Comparison of ENCODE assay signal across 10 cellular contexts in genomic region chr1:107572674-107573205, GRCh38.
A peak's percentile ranks its signal among the peaks of the same experiment; 100 is the strongest.
DNase-seq lines count a peak whose midpoint lies in the region; ATAC-seq and TF ChIP-seq lines count a peak whose summit lies in the region.
"Had no signal": no experiment of that assay in that cellular context is flagged by ENCODE, and none has a peak within 500 bp of the region (broad histone marks: within the 10 kb centered on the region; RNA-seq: fewer than 3 reads in every experiment).

No MANE protein-coding gene starts in this region.

- no peaks in the 10 kb centered on the region for H3K27me3 ChIP-seq in RWPE2 (ENCODE audit: insufficient read depth, poor library complexity, severe bottlenecking)
- H3K27me3 ChIP-seq in transverse colon: no peaks in the 10 kb centered on the region

- TF ChIP-seq POLR2A in transverse colon (IDR thresholded peaks at IDR 0.05): no peak

- no peaks in the 10 kb centered on the region for H3K36me3 ChIP-seq in RWPE2 (ENCODE audit: low read depth)
- H3K36me3 ChIP-seq in transverse colon: peaks cover 0 to 11% (median 0%) of the 10 kb centered on the region in 4 donors

- H3K4me3 ChIP-seq in RWPE2 (ENCODE audit: severe bottlenecking): no peak overlapping the region
- no peak overlapping the region for H3K4me3 ChIP-seq in fibroblast of villous mesenchyme (ENCODE audit: low read depth, low read length)
- H3K4me3 ChIP-seq in transverse colon: no peak overlapping the region

- no peak overlapping the region for H3K4me3 Mint-ChIP-seq in activated T-cell treated with anti-CD3 and anti-CD28 coated beads, Interleukin-2, amount 50 U/mL, for 4 hours
- no peak overlapping the region for H3K4me3 Mint-ChIP-seq in chondrocyte (ENCODE audit: unreplicated experiment)
- H3K4me3 Mint-ChIP-seq: neural crest cell had no signal

- H3K27ac ChIP-seq in RWPE2 (ENCODE audit: poor library complexity, severe bottlenecking) (peak overlapping the region; percentile 75), transverse colon (peak overlapping the region in 2 of 4 donors; percentile 39 to 64)

- intact Hi-C loops in transverse colon (cut with DNase I; ENCODE audit: low total_unique reads): no loop called here

- no peaks in the 10 kb centered on the region for H3K9me3 ChIP-seq in RWPE2 (ENCODE audit: severe bottlenecking)
- H3K9me3 ChIP-seq in transverse colon: no peaks in the 10 kb centered on the region

- H3K27ac Mint-ChIP-seq in chondrocyte (ENCODE audit: unreplicated experiment): no peak overlapping the region

- in situ Hi-C loops in transverse colon (cut with MboI; ENCODE audit: low pct_ligation_motif_present in 1 of 4, low pct_unique_long_range_greater_than_20kb in 1 of 4, low sequenced_read_pairs in 3 of 4): no loop called here

- WGBS in transverse colon (ENCODE audit: low coverage in 1 of 2), 2 donors: 40 to 56% methylated on average over 3 of the region's 3 CpGs

- H3K4me1 ChIP-seq in RWPE2 (ENCODE audit: insufficient read depth, poor library complexity, severe bottlenecking) (peaks cover 25% of the 10 kb centered on the region), transverse colon (peaks cover 0 to 9% (median 0%) of the 10 kb centered on the region in 4 donors)

- peak; percentile 55 for TF ChIP-seq EP300 in transverse colon (IDR thresholded peaks at IDR 0.05; ENCODE audit: low read depth)

- TF ChIP-seq CTCF in RWPE2 (IDR thresholded peaks at IDR 0.05; ENCODE audit: poor library complexity, severe bottlenecking) (no peak), fibroblast of villous mesenchyme (IDR thresholded peaks at IDR 0.05; ENCODE audit: insufficient read depth, low read depth, low read length) (no peak), transverse colon (IDR thresholded peaks at IDR 0.05) (no peak), chondrocyte (IDR thresholded peaks at IDR 0.05) (no peak)

- ATAC-seq in RWPE2 (ENCODE audit: low read depth): peak; percentile 96
- ATAC-seq in GM18868 (IDR thresholded peaks at IDR 0.05; ENCODE audit: unreplicated experiment): no peak
- ATAC-seq in activated T-cell treated with anti-CD3 and anti-CD28 coated beads, Interleukin-2, amount 50 U/mL, for 4 hours: no peak

- no peaks in the 10 kb centered on the region for H3K9me3 Mint-ChIP-seq in activated T-cell treated with anti-CD3 and anti-CD28 coated beads, Interleukin-2, amount 50 U/mL, for 4 hours
- peaks cover 6% of the 10 kb centered on the region for H3K9me3 Mint-ChIP-seq in chondrocyte (ENCODE audit: low read depth)

- no peaks in the 10 kb centered on the region for H3K27me3 Mint-ChIP-seq in activated T-cell treated with anti-CD3 and anti-CD28 coated beads, Interleukin-2, amount 50 U/mL, for 4 hours (ENCODE audit: low read depth)
- H3K27me3 Mint-ChIP-seq in chondrocyte (ENCODE audit: low read depth): no peaks in the 10 kb centered on the region

- DNase-seq in NCI-H1092 treated with DMSO at 0.1 percent for 48 hours (lab: John Stamatoyannopoulos, UW): peak; percentile 26
- no peak for DNase-seq in NCI-H1092 (lab: John Stamatoyannopoulos, UW)
- peak; percentile 60 for DNase-seq in RWPE2 (ENCODE audit: low spot score)
- peak; percentile 69 for DNase-seq in fibroblast of villous mesenchyme (ENCODE audit: low read depth)
- no peak for DNase-seq in transverse colon
- no peak for DNase-seq in activated T-cell treated with anti-CD3 and anti-CD28 coated beads, Interleukin-2, amount 50 U/mL, for 4 hours
- no peak for DNase-seq in chondrocyte (ENCODE audit: low spot score)
- DNase-seq: activated T-cell treated with anti-CD3 and anti-CD28 coated beads, Interleukin-2, amount 50 U/mL, for 48 hours had no signal

- no peaks in the 10 kb centered on the region for H3K4me1 Mint-ChIP-seq in activated T-cell treated with anti-CD3 and anti-CD28 coated beads, Interleukin-2, amount 50 U/mL, for 4 hours (ENCODE audit: low read depth)
- H3K4me1 Mint-ChIP-seq in chondrocyte (ENCODE audit: low read depth): peaks cover 4% of the 10 kb centered on the region
- H3K4me1 Mint-ChIP-seq: neural crest cell had no signal

- H3K36me3 Mint-ChIP-seq in activated T-cell treated with anti-CD3 and anti-CD28 coated beads, Interleukin-2, amount 50 U/mL, for 4 hours (ENCODE audit: insufficient read depth): peaks cover 10% of the 10 kb centered on the region
- H3K36me3 Mint-ChIP-seq in chondrocyte (ENCODE audit: low read depth): no peaks in the 10 kb centered on the region

Comparison
In these comparisons a context has a peak if more than half of its experiments do, and no peak if none do; other contexts are left out.
1. DNase-seq: peak in NCI-H1092 treated with DMSO at 0.1 percent for 48 hours (single experiment), RWPE2 (single experiment) and fibroblast of villous mesenchyme (single experiment); none in NCI-H1092 (single experiment), transverse colon (single experiment), activated T-cell treated with anti-CD3 and anti-CD28 coated beads, Interleukin-2, amount 50 U/mL, for 4 hours (single experiment) and chondrocyte (single experiment).